Comparison of ENCODE assay signal across 21 cellular contexts in genomic region chrX:31260351-31260750, GRCh38.
DNase-seq lines count a peak whose midpoint lies in the region; TF ChIP-seq lines count a peak whose summit lies in the region.
"Had no signal": no experiment of that assay in that cellular context is flagged by ENCODE, and none has a peak within 500 bp of the region (broad histone marks: within the 10 kb centered on the region; RNA-seq: fewer than 3 reads in every experiment).

No MANE protein-coding gene starts in this region.

- no peak for TF ChIP-seq CTCF in choroid plexus epithelial cell (conservative IDR thresholded peaks at IDR 0.05; ENCODE audit: low read depth, low read length)

- no peak overlapping the region for H3K4me3 ChIP-seq in choroid plexus epithelial cell (ENCODE audit: low read depth, low read length)
- H3K4me3 ChIP-seq: BLaER1, GM23338 had no signal

- DNase-seq in H4 (ENCODE audit: low spot score) (peak; percentile 16), astrocyte of the hippocampus (ENCODE audit: low read depth, low spot score) (peak; percentile 75), choroid plexus epithelial cell (ENCODE audit: low read depth) (peak; percentile 44), renal cortical epithelial cell (ENCODE audit: low read depth) (peak; percentile 25), cerebellar nuclear complex (lab: John Stamatoyannopoulos, UW) (no peak), T-helper 1 cell (no peak), SK-N-DZ (ENCODE audit: low spot score) (no peak)
- DNase-seq: CD4-positive, alpha-beta T cell; COR-L47; DMS79; HCEC 1CT; KG1; NCI-H1694; NCI-H2081; NCI-H2171; NCI-H345; NCI-H524; NCI-H774; NK-92 treated with Interleukin-12 subunit alpha and Interleukin-12 subunit beta, amount 100 ng/mL, for 24 hours had no signal

Comparison
In these comparisons a context has a peak if more than half of its experiments do, and no peak if none do; other contexts are left out.
1. DNase-seq: peak in H4 (single experiment), astrocyte of the hippocampus (single experiment), choroid plexus epithelial cell (single experiment) and renal cortical epithelial cell (single experiment); none in cerebellar nuclear complex (0 of 2), T-helper 1 cell (0 of 5) and SK-N-DZ (single experiment).